ENCODE assay signal across 11 cellular contexts in the genomic region with DNA sequence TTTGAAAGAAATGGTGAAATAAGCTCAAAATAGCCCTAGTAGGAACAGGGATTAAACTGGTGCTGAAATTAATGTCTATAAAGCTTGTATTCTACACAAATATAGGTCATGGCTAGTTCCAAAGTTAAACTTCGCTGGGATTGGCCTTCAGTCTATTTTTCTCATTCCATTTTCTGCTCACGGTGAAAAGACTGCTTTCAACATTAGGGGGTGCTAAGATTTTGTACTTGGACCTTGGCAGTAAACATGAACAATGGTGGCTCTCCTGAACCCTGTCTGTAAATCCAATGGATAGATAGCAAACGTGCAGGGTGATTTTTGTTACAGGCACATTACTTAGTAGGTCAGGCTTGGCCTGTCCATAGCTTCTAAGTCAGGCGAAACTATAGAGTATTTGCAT. TPM values are rescaled to one million over a fixed set of nuclear protein-coding genes. Genes with fewer than 3 reads are reported as not detected.
DNase-seq lines count a peak whose midpoint lies in the region; ATAC-seq and TF ChIP-seq lines count a peak whose summit lies in the region.
"Had no signal": no experiment of that assay in that cellular context is flagged by ENCODE, and none has a peak within 500 bp of the region (broad histone marks: within the 10 kb centered on the region; RNA-seq: fewer than 3 reads in every experiment).

No MANE protein-coding gene starts in this region.

- no peak overlapping the region for H3K4me3 Mint-ChIP-seq in activated CD4-positive, alpha-beta T cell treated with anti-CD3 and anti-CD28 coated beads, Interleukin-2, amount 10 ng/mL, durations not matched to agents 7 days and 5 days
- H3K4me3 Mint-ChIP-seq in activated CD4-positive, alpha-beta T cell treated with anti-CD3 and anti-CD28 coated beads, Interleukin-2, amount 10 ng/mL, durations not matched to agents 24 days and 14 days, result no peak overlapping the region
- no peak overlapping the region for H3K4me3 Mint-ChIP-seq in T-helper 17 cell
- H3K4me3 Mint-ChIP-seq: CD8-positive, alpha-beta memory T cell had no signal

- no peaks in the 10 kb centered on the region for H3K9me3 Mint-ChIP-seq in activated CD4-positive, alpha-beta T cell treated with anti-CD3 and anti-CD28 coated beads, Interleukin-2, amount 10 ng/mL, durations not matched to agents 7 days and 5 days
- H3K9me3 Mint-ChIP-seq in activated CD4-positive, alpha-beta T cell treated with anti-CD3 and anti-CD28 coated beads, Interleukin-2, amount 10 ng/mL, durations not matched to agents 24 days and 14 days, result no peaks in the 10 kb centered on the region
- H3K9me3 Mint-ChIP-seq: CD8-positive, alpha-beta memory T cell had no signal

- H3K4me1 ChIP-seq in OCI-LY7 (ENCODE audit: insufficient read depth, low read length, poor library complexity, severe bottlenecking) (no peaks in the 10 kb centered on the region), fibroblast of lung (ENCODE audit: control insufficient read depth, extremely low read depth, insufficient read depth, low read length) (no peaks in the 10 kb centered on the region), tibial artery (peaks cover 0 to 24% (median 10%) of the 10 kb centered on the region in 4 donors)
- H3K4me1 ChIP-seq: uterus had no signal

- BruUV-seq in OCI-LY7 (replicated peaks; lab: Mats Ljungman, UMichigan), result no TSS peak

- no peaks in the 10 kb centered on the region for H3K9me2 ChIP-seq in OCI-LY7 (ENCODE audit: insufficient read depth, low read length)

- peak; percentile 41; the same call in 1 of the 2 replicates for TF ChIP-seq CTCF in OCI-LY7 (conservative IDR thresholded peaks at IDR 0.05; ENCODE audit: low read length)
- TF ChIP-seq CTCF in fibroblast of lung (conservative IDR thresholded peaks at IDR 0.05 in 1 of 2, IDR thresholded peaks at IDR 0.05 in 1 of 2; ENCODE audit: low read depth in 1 of 2, low read length in 2 of 2), result peak; percentile 52 to 69
- peak in 1 of 2 experiments; percentile 6 for TF ChIP-seq CTCF in tibial artery (IDR thresholded peaks at IDR 0.05)

- H3K79me2 ChIP-seq in OCI-LY7 (ENCODE audit: insufficient read depth, low read depth, low read length), result no peaks in the 10 kb centered on the region
- H3K79me2 ChIP-seq in fibroblast of lung (ENCODE audit: control insufficient read depth, insufficient read depth, low read length), result no peaks in the 10 kb centered on the region

- peak; percentile 16 for DNase-seq in activated CD4-positive, alpha-beta T cell treated with anti-CD3 and anti-CD28 coated beads, Interleukin-2, amount 10 ng/mL, durations not matched to agents 7 days and 5 days
- DNase-seq in activated CD4-positive, alpha-beta T cell treated with anti-CD3 and anti-CD28 coated beads, Interleukin-2, amount 10 ng/mL, durations not matched to agents 24 days and 14 days, result no peak
- DNase-seq in OCI-LY7 (ENCODE audit: low spot score) (no peak), fibroblast of lung (ENCODE audit: low read depth in 2 of 2) (peak; percentile 50 to 79), tibial artery (no peak), activated T-cell treated with anti-CD3 and anti-CD28 coated beads for 4 hours (no peak), T-helper 17 cell (no peak)
- DNase-seq: activated CD8-positive, alpha-beta memory T cell treated with anti-CD3 and anti-CD28 coated beads, Interleukin-2, amount 50 U/mL, for 48 hours; CD8-positive, alpha-beta memory T cell; uterus had no signal

- H3K36me3 ChIP-seq in OCI-LY7 (ENCODE audit: insufficient read depth, low read length) (no peaks in the 10 kb centered on the region), fibroblast of lung (ENCODE audit: control insufficient read depth, insufficient read depth, low read length) (no peaks in the 10 kb centered on the region), tibial artery (no peaks in the 10 kb centered on the region)
- H3K36me3 ChIP-seq: uterus had no signal

- H2AFZ ChIP-seq in OCI-LY7 (ENCODE audit: low read length) (no peak overlapping the region), fibroblast of lung (ENCODE audit: low read length) (no peak overlapping the region)

- H3K27me3 Mint-ChIP-seq in activated CD4-positive, alpha-beta T cell treated with anti-CD3 and anti-CD28 coated beads, Interleukin-2, amount 10 ng/mL, durations not matched to agents 7 days and 5 days, result peaks cover 7% of the 10 kb centered on the region
- H3K27me3 Mint-ChIP-seq in activated CD4-positive, alpha-beta T cell treated with anti-CD3 and anti-CD28 coated beads, Interleukin-2, amount 10 ng/mL, durations not matched to agents 24 days and 14 days, result peaks cover 7% of the 10 kb centered on the region
- H3K27me3 Mint-ChIP-seq in T-helper 17 cell, result no peaks in the 10 kb centered on the region
- H3K27me3 Mint-ChIP-seq: CD8-positive, alpha-beta memory T cell had no signal

- ATAC-seq in GM21526 (IDR thresholded peaks at IDR 0.05; ENCODE audit: low FRiP score, unreplicated experiment), result no peak
- no peak for ATAC-seq in T-helper 17 cell

- no peak overlapping the region for H3K9ac ChIP-seq in fibroblast of lung (ENCODE audit: insufficient read depth, low read length)

- POLR2A ChIA-PET in activated CD4-positive, alpha-beta T cell treated with anti-CD3 and anti-CD28 coated beads, Interleukin-2, amount 10 ng/mL, durations not matched to agents 7 days and 5 days (lab: Charles Lee), result no interaction called here
- POLR2A ChIA-PET in OCI-LY7 (lab: Charles Lee), result interaction anchor here (0.6 to 1.3 kb wide), 3 partner anchors 10 to 268 kb away, joined by 3 read pairs; no protein-coding TSS in a partner anchor

- H3K4me2 ChIP-seq in OCI-LY7 (ENCODE audit: low read length), result no peak overlapping the region
- H3K4me2 ChIP-seq in fibroblast of lung (ENCODE audit: extremely low read depth, insufficient read depth, low read length), result no peak overlapping the region

- no peaks in the 10 kb centered on the region for H4K20me1 ChIP-seq in OCI-LY7 (ENCODE audit: insufficient read depth, low read length)
- H4K20me1 ChIP-seq in fibroblast of lung (ENCODE audit: control insufficient read depth, extremely low read depth, insufficient read depth, low read length), result no peaks in the 10 kb centered on the region

- H3K9me3 ChIP-seq in OCI-LY7 (ENCODE audit: low read length) (no peaks in the 10 kb centered on the region), fibroblast of lung (ENCODE audit: control insufficient read depth, insufficient read depth, low read depth, low read length) (no peaks in the 10 kb centered on the region), tibial artery (no peaks in the 10 kb centered on the region), T-helper 17 cell (ENCODE audit: control insufficient read depth, low read length, poor library complexity, severe bottlenecking) (no peaks in the 10 kb centered on the region)
- H3K9me3 ChIP-seq: uterus had no signal

- no peaks in the 10 kb centered on the region for H3K4me1 Mint-ChIP-seq in activated CD4-positive, alpha-beta T cell treated with anti-CD3 and anti-CD28 coated beads, Interleukin-2, amount 10 ng/mL, durations not matched to agents 7 days and 5 days
- H3K4me1 Mint-ChIP-seq in activated CD4-positive, alpha-beta T cell treated with anti-CD3 and anti-CD28 coated beads, Interleukin-2, amount 10 ng/mL, durations not matched to agents 24 days and 14 days, result no peaks in the 10 kb centered on the region
- peaks cover 7% of the 10 kb centered on the region for H3K4me1 Mint-ChIP-seq in T-helper 17 cell
- H3K4me1 Mint-ChIP-seq: CD8-positive, alpha-beta memory T cell had no signal

- intact Hi-C loops in activated CD4-positive, alpha-beta T cell treated with anti-CD3 and anti-CD28 coated beads, Interleukin-2, amount 10 ng/mL, durations not matched to agents 24 days and 14 days (cut with micrococcal nuclease), result no loop called here
- intact Hi-C loops in OCI-LY7 (cut with micrococcal nuclease; ENCODE audit: unreplicated experiment), result no loop called here
- intact Hi-C loops in tibial artery (cut with DNase I; ENCODE audit: low total_unique reads), result loop anchor here (5.0 kb wide), 1 partner anchor 1724 kb away; no protein-coding TSS in a partner anchor

- no peak overlapping the region for H3K27ac ChIP-seq in OCI-LY7 (ENCODE audit: low read depth, low read length, poor library complexity, severe bottlenecking)
- no peak overlapping the region for H3K27ac ChIP-seq in fibroblast of lung (ENCODE audit: insufficient read depth, low read length)
- peak overlapping the region; percentile 11 to 33 for H3K27ac ChIP-seq in tibial artery
- H3K27ac ChIP-seq: uterus had no signal

- CTCF ChIA-PET in activated CD4-positive, alpha-beta T cell treated with anti-CD3 and anti-CD28 coated beads, Interleukin-2, amount 10 ng/mL, durations not matched to agents 7 days and 5 days (lab: Charles Lee), result interaction anchor here (1.1 kb wide), 1 partner anchor 54 kb away, joined by 3 read pairs; no protein-coding TSS in a partner anchor
- CTCF ChIA-PET in OCI-LY7 (lab: Charles Lee; ENCODE audit: unreplicated experiment), result no interaction called here

- H3K27me3 ChIP-seq in fibroblast of lung (ENCODE audit: control insufficient read depth, insufficient read depth, low read length) (no peaks in the 10 kb centered on the region), tibial artery (no peaks in the 10 kb centered on the region)
- H3K27me3 ChIP-seq: uterus had no signal

- H3K27ac Mint-ChIP-seq in activated CD4-positive, alpha-beta T cell treated with anti-CD3 and anti-CD28 coated beads, Interleukin-2, amount 10 ng/mL, durations not matched to agents 7 days and 5 days, result no peak overlapping the region
- H3K27ac Mint-ChIP-seq in activated CD4-positive, alpha-beta T cell treated with anti-CD3 and anti-CD28 coated beads, Interleukin-2, amount 10 ng/mL, durations not matched to agents 24 days and 14 days, result no peak overlapping the region
- no peak overlapping the region for H3K27ac Mint-ChIP-seq in T-helper 17 cell
- H3K27ac Mint-ChIP-seq: CD8-positive, alpha-beta memory T cell had no signal

- no peaks in the 10 kb centered on the region for H3K36me3 Mint-ChIP-seq in activated CD4-positive, alpha-beta T cell treated with anti-CD3 and anti-CD28 coated beads, Interleukin-2, amount 10 ng/mL, durations not matched to agents 7 days and 5 days (ENCODE audit: low read depth)
- no peaks in the 10 kb centered on the region for H3K36me3 Mint-ChIP-seq in activated CD4-positive, alpha-beta T cell treated with anti-CD3 and anti-CD28 coated beads, Interleukin-2, amount 10 ng/mL, durations not matched to agents 24 days and 14 days (ENCODE audit: low read depth)
- H3K36me3 Mint-ChIP-seq in T-helper 17 cell (ENCODE audit: low read depth), result peaks cover 8% of the 10 kb centered on the region
- H3K36me3 Mint-ChIP-seq: CD8-positive, alpha-beta memory T cell had no signal

- H3K4me3 ChIP-seq in OCI-LY7 (ENCODE audit: low read depth, low read length, poor library complexity, severe bottlenecking) (no peak overlapping the region), fibroblast of lung (replicated peaks in 1 of 4; ENCODE audit: control extremely low read depth in 1 of 4, insufficient read depth in 1 of 4, low read depth in 3 of 4, low read length in 4 of 4) (no peak overlapping the region), tibial artery (no peak overlapping the region)
- H3K4me3 ChIP-seq: uterus had no signal

RNA-seq across cellular contexts. Expression of a gene that starts 36.0 kb away (rescaled TPM):
- 100 to 1,000 TPM in 1 of 2 experiments, 10 to 100 TPM in 1; 79.5 to 106 TPM for total RNA-seq in activated CD4-positive, alpha-beta T cell treated with anti-CD3 and anti-CD28 coated beads, Interleukin-2, amount 10 ng/mL, durations not matched to agents 7 days and 5 days
- 44.5 and 47.4 TPM in 2 replicates for total RNA-seq in activated CD4-positive, alpha-beta T cell treated with anti-CD3 and anti-CD28 coated beads, Interleukin-2, amount 10 ng/mL, durations not matched to agents 24 days and 14 days
- total RNA-seq in OCI-LY7 (2014; rRNA removed; shearing (Covaris generic)), result 25.3 and 26.0 TPM in 2 replicates
- total RNA-seq in OCI-LY7 (2022) (31.1 and 34.8 TPM in 2 replicates), fibroblast of lung (28.5 and 46.9 TPM in 2 replicates), T-helper 17 cell (10 to 100 TPM; 60.1 to 72.5 TPM)
- polyA plus RNA-seq in fibroblast of lung, result 229 and 252 TPM in 2 replicates
- 115 and 137 TPM in 2 replicates for polyA plus RNA-seq in fibroblast of lung (2012)
- polyA minus RNA-seq in fibroblast of lung (ENCODE audit: low replicate concordance), result 48.3 and 51.1 TPM in 2 replicates

Comparison
In these comparisons a context has a peak if more than half of its experiments do, and no peak if none do; other contexts are left out.
1. DNase-seq: peak in activated CD4-positive, alpha-beta T cell treated with anti-CD3 and anti-CD28 coated beads, Interleukin-2, amount 10 ng/mL, durations not matched to agents 7 days and 5 days (single experiment) and fibroblast of lung (2 of 2); none in activated CD4-positive, alpha-beta T cell treated with anti-CD3 and anti-CD28 coated beads, Interleukin-2, amount 10 ng/mL, durations not matched to agents 24 days and 14 days (single experiment), OCI-LY7 (single experiment), tibial artery (0 of 2), activated T-cell treated with anti-CD3 and anti-CD28 coated beads for 4 hours (single experiment) and T-helper 17 cell (0 of 3).
2. H3K27ac ChIP-seq: peak in tibial artery (2 of 2); none in OCI-LY7 (single experiment) and fibroblast of lung (single experiment).